Comparison of ENCODE assay signal across 8 cellular contexts in the genomic region with DNA sequence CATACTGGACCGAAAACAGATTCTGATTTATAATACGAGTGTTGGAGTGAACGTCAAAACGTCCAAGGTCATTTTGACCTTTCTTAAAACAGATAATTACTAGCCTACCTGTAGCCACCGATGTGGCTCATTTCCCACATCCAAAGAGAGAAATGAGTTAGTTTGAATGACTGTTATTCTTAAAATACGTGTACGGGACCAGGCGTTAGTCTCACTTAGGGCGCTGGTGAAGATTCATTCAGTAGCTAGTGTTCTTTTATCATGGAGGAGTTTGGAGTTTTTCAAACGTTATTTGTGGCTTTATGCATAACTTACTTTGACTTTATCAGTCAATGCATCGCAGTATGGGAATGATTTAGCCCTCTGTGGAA. TPM values are rescaled to one million over a fixed set of nuclear protein-coding genes. Genes with fewer than 3 reads are reported as not detected.
DNase-seq lines count a peak whose midpoint lies in the region; ATAC-seq lines count a peak whose summit lies in the region.
"Had no signal": no experiment of that assay in that cellular context is flagged by ENCODE, and none has a peak within 500 bp of the region (broad histone marks: within the 10 kb centered on the region; RNA-seq: fewer than 3 reads in every experiment).

No MANE protein-coding gene starts in this region.

- H3K36me3 Mint-ChIP-seq in activated T-helper 2 cell treated with anti-CD3 and anti-CD28 coated beads, Interferon-gamma antibody, Interleukin-2, Interleukin-4, amounts not matched to agents 10 μg/mL and 5 μg/mL and 100 μg/mL, durations not matched to agents 14 hours and 24 hours and 36 hours (ENCODE audit: low read depth), result no peaks in the 10 kb centered on the region
- H3K36me3 Mint-ChIP-seq in stimulated activated effector memory CD8-positive, alpha-beta T cell treated with anti-CD3 and anti-CD28 coated beads, Interleukin-12 subunit alpha, Interleukin-12 subunit beta, amount 100 ng/mL, for 72 hours, result no peaks in the 10 kb centered on the region

- H3K9me3 ChIP-seq in HAP-1, result no peaks in the 10 kb centered on the region
- no peaks in the 10 kb centered on the region for H3K9me3 ChIP-seq in iPS-20b (ENCODE audit: insufficient read depth, low read depth, low read length)

- in situ Hi-C loops in HAP-1 (cut with MboI; ENCODE audit: low sequenced_read_pairs), result no loop called here

- peaks cover 34% of the 10 kb centered on the region for H3K27me3 Mint-ChIP-seq in activated T-helper 2 cell treated with anti-CD3 and anti-CD28 coated beads, Interferon-gamma antibody, Interleukin-2, Interleukin-4, amounts not matched to agents 10 μg/mL and 5 μg/mL and 100 μg/mL, durations not matched to agents 14 hours and 24 hours and 36 hours (ENCODE audit: low read depth)

- H3K36me3 ChIP-seq in HAP-1 (replicated peaks) (no peaks in the 10 kb centered on the region), iPS-20b (ENCODE audit: insufficient read depth, low read depth, low read length) (no peaks in the 10 kb centered on the region)

- DNase-seq in HAP-1 (ENCODE audit: low spot score in 2 of 2) (no peak), dedifferentiated amniotic fluid mesenchymal stem cell (ENCODE audit: extremely low spot score) (no peak)
- no peak for DNase-seq in activated T-helper 2 cell treated with anti-CD3 and anti-CD28 coated beads, Interferon-gamma antibody, Interleukin-2, Interleukin-4, amounts not matched to agents 10 μg/mL and 5 μg/mL and 100 μg/mL, durations not matched to agents 14 hours and 24 hours and 36 hours (ENCODE audit: low spot score)
- no peak for DNase-seq in stimulated activated effector memory CD8-positive, alpha-beta T cell treated with anti-CD3 and anti-CD28 coated beads, Interleukin-12 subunit alpha, Interleukin-12 subunit beta, amount 100 ng/mL, for 72 hours (ENCODE audit: low spot score in 2 of 2)
- DNase-seq: activated naive CD4-positive, alpha-beta T cell treated with Interleukin-2 at 50 U/mL for 16 hours had no signal

- H3K27ac ChIP-seq in iPS-20b (ENCODE audit: low read length), result no peak overlapping the region

- 0 out of 2 replicates have a peak, but pooled peaks cover 5% of the 10 kb centered on the region for H3K27me3 ChIP-seq in HAP-1 (ENCODE audit: low read depth)
- H3K27me3 ChIP-seq in iPS-20b (ENCODE audit: insufficient read depth, low read length), result peaks cover 53% of the 10 kb centered on the region

- intact Hi-C loops in activated T-helper 2 cell treated with anti-CD3 and anti-CD28 coated beads, Interferon-gamma antibody, Interleukin-2, Interleukin-4, amounts not matched to agents 10 μg/mL and 5 μg/mL and 100 μg/mL, durations not matched to agents 14 hours and 24 hours and 36 hours (cut with micrococcal nuclease), result loop anchor here (10.0 kb wide), 2 partner anchors 129 to 229 kb away; a partner anchor contains a TSS

- ATAC-seq in stimulated activated effector memory CD8-positive, alpha-beta T cell treated with anti-CD3 and anti-CD28 coated beads, Interleukin-12 subunit alpha, Interleukin-12 subunit beta, amount 100 ng/mL, for 72 hours, result peak; percentile 59
- ATAC-seq in HG03196 (IDR thresholded peaks at IDR 0.05; ENCODE audit: unreplicated experiment), result no peak
- ATAC-seq in GM21528 (IDR thresholded peaks at IDR 0.05; ENCODE audit: low FRiP score, unreplicated experiment), result no peak

- H3K4me1 ChIP-seq in HAP-1, result peaks cover 10% of the 10 kb centered on the region
- H3K4me1 ChIP-seq in iPS-20b (ENCODE audit: insufficient read depth, low read length), result peaks cover 9% of the 10 kb centered on the region

- peaks cover 16% of the 10 kb centered on the region for H3K4me1 Mint-ChIP-seq in activated T-helper 2 cell treated with anti-CD3 and anti-CD28 coated beads, Interferon-gamma antibody, Interleukin-2, Interleukin-4, amounts not matched to agents 10 μg/mL and 5 μg/mL and 100 μg/mL, durations not matched to agents 14 hours and 24 hours and 36 hours (ENCODE audit: low read depth)
- peaks cover 14% of the 10 kb centered on the region for H3K4me1 Mint-ChIP-seq in stimulated activated effector memory CD8-positive, alpha-beta T cell treated with anti-CD3 and anti-CD28 coated beads, Interleukin-12 subunit alpha, Interleukin-12 subunit beta, amount 100 ng/mL, for 72 hours

- H3K27ac Mint-ChIP-seq in activated T-helper 2 cell treated with anti-CD3 and anti-CD28 coated beads, Interferon-gamma antibody, Interleukin-2, Interleukin-4, amounts not matched to agents 10 μg/mL and 5 μg/mL and 100 μg/mL, durations not matched to agents 14 hours and 24 hours and 36 hours, result no peak overlapping the region
- H3K27ac Mint-ChIP-seq in stimulated activated effector memory CD8-positive, alpha-beta T cell treated with anti-CD3 and anti-CD28 coated beads, Interleukin-12 subunit alpha, Interleukin-12 subunit beta, amount 100 ng/mL, for 72 hours, result no peak overlapping the region

- H3K9me3 Mint-ChIP-seq in activated T-helper 2 cell treated with anti-CD3 and anti-CD28 coated beads, Interferon-gamma antibody, Interleukin-2, Interleukin-4, amounts not matched to agents 10 μg/mL and 5 μg/mL and 100 μg/mL, durations not matched to agents 14 hours and 24 hours and 36 hours, result no peaks in the 10 kb centered on the region
- H3K9me3 Mint-ChIP-seq in stimulated activated effector memory CD8-positive, alpha-beta T cell treated with anti-CD3 and anti-CD28 coated beads, Interleukin-12 subunit alpha, Interleukin-12 subunit beta, amount 100 ng/mL, for 72 hours, result no peaks in the 10 kb centered on the region

- peak overlapping the region; percentile 57 for H3K4me3 ChIP-seq in HAP-1
- H3K4me3 ChIP-seq in iPS-20b (ENCODE audit: low read length), result 0 out of 2 replicates have a peak overlapping the region, but pooled peaks have one; percentile 82

- H3K9ac ChIP-seq in iPS-20b (ENCODE audit: low read depth, low read length), result no peak overlapping the region

- H3K4me3 Mint-ChIP-seq in activated T-helper 2 cell treated with anti-CD3 and anti-CD28 coated beads, Interferon-gamma antibody, Interleukin-2, Interleukin-4, amounts not matched to agents 10 μg/mL and 5 μg/mL and 100 μg/mL, durations not matched to agents 14 hours and 24 hours and 36 hours (ENCODE audit: low read depth), result peak overlapping the region; percentile 68
- H3K4me3 Mint-ChIP-seq in stimulated activated effector memory CD8-positive, alpha-beta T cell treated with anti-CD3 and anti-CD28 coated beads, Interleukin-12 subunit alpha, Interleukin-12 subunit beta, amount 100 ng/mL, for 72 hours, result peak overlapping the region; percentile 56

RNA-seq across cellular contexts. Expression of a gene that starts 1.4 kb away (rescaled TPM):
- 0.11 and 0.21 TPM in 2 replicates for total RNA-seq in activated T-helper 2 cell treated with anti-CD3 and anti-CD28 coated beads, Interferon-gamma antibody, Interleukin-2, Interleukin-4, amounts not matched to agents 10 μg/mL and 5 μg/mL and 100 μg/mL, durations not matched to agents 14 hours and 24 hours and 36 hours
